8 cellular contexts compared by ENCODE assay signal in genomic region chr9:129320575-129321311, GRCh38.
DNase-seq lines count a peak whose midpoint lies in the region; ATAC-seq and FAIRE-seq lines count a peak whose summit lies in the region.

No MANE protein-coding gene starts in this region.

- H3K4me3 ChIP-seq in CD8-positive, alpha-beta memory T cell (ENCODE audit: low read length): peak overlapping the region; percentile 53

- peak overlapping the region; percentile 11 for H3K27ac ChIP-seq in CD8-positive, alpha-beta memory T cell (ENCODE audit: low read depth, low read length)

- POLR2A ChIA-PET in CD8-positive, alpha-beta memory T cell (lab: Charles Lee): interaction anchor here (0.5 to 1.4 kb wide), 7 partner anchors 63 to 264 kb away, joined by 3 to 9 read pairs (median 3); partner anchors contain the start of gene IER5L

- H3K9me3 Mint-ChIP-seq in CD8-positive, alpha-beta memory T cell: no peaks in the 10 kb centered on the region
- no peaks in the 10 kb centered on the region for H3K9me3 Mint-ChIP-seq in activated CD8-positive, alpha-beta memory T cell treated with anti-CD3 and anti-CD28 coated beads, Interleukin-2, amount 10 ng/mL, durations not matched to agents 7 days and 5 days (ENCODE audit: low read depth)

- H3K9me3 ChIP-seq in CD8-positive, alpha-beta memory T cell (ENCODE audit: low read length): no peaks in the 10 kb centered on the region

- H3K4me1 Mint-ChIP-seq in CD8-positive, alpha-beta memory T cell: peaks cover 9 to 16% (median 11%) of the 10 kb centered on the region in 3 donors
- H3K4me1 Mint-ChIP-seq in activated CD8-positive, alpha-beta memory T cell treated with anti-CD3 and anti-CD28 coated beads, Interleukin-2, amount 10 ng/mL, durations not matched to agents 7 days and 5 days: peaks cover 9% of the 10 kb centered on the region

- CTCF ChIA-PET in CD8-positive, alpha-beta memory T cell (lab: Charles Lee): interaction anchor here (0.8 to 3.8 kb wide), 18 partner anchors 8 to 322 kb away, joined by 3 to 16 read pairs (median 4); partner anchors contain the start of gene IER5L
- CTCF ChIA-PET in activated CD8-positive, alpha-beta memory T cell treated with anti-CD3 and anti-CD28 coated beads, Interleukin-2, amount 10 ng/mL, durations not matched to agents 7 days and 5 days (lab: Charles Lee): interaction anchor here (0.5 to 3.2 kb wide), 16 partner anchors 9 to 290 kb away, joined by 3 to 22 read pairs (median 4); partner anchors contain the start of gene IER5L

- H3K27me3 Mint-ChIP-seq in CD8-positive, alpha-beta memory T cell: peaks cover 0 to 3% of the 10 kb centered on the region in 2 donors
- peaks cover 8% of the 10 kb centered on the region for H3K27me3 Mint-ChIP-seq in activated CD8-positive, alpha-beta memory T cell treated with anti-CD3 and anti-CD28 coated beads, Interleukin-2, amount 10 ng/mL, durations not matched to agents 7 days and 5 days

- peak; percentile 91 for FAIRE-seq in endometrium (lab: Jason Lieb, UNC)
- FAIRE-seq in RCC 7860 (lab: Jason Lieb, UNC): no peak

- H3K4me1 ChIP-seq in CD8-positive, alpha-beta memory T cell (ENCODE audit: insufficient read depth, low read length): peaks cover 17% of the 10 kb centered on the region

- ATAC-seq in activated CD8-positive, alpha-beta memory T cell treated with anti-CD3 and anti-CD28 coated beads, Interleukin-2, amount 10 ng/mL, durations not matched to agents 7 days and 5 days: peak; percentile 84

- H3K36me3 Mint-ChIP-seq in CD8-positive, alpha-beta memory T cell: no peaks in the 10 kb centered on the region
- H3K36me3 Mint-ChIP-seq in activated CD8-positive, alpha-beta memory T cell treated with anti-CD3 and anti-CD28 coated beads, Interleukin-2, amount 10 ng/mL, durations not matched to agents 7 days and 5 days: no peaks in the 10 kb centered on the region

- H3K36me3 ChIP-seq in CD8-positive, alpha-beta memory T cell (ENCODE audit: insufficient read depth, low read length): no peaks in the 10 kb centered on the region

- H3K27ac Mint-ChIP-seq in CD8-positive, alpha-beta memory T cell: peak overlapping the region in 6 of 8 donors; percentile 56 to 93 (median 90)
- H3K27ac Mint-ChIP-seq in activated CD8-positive, alpha-beta memory T cell treated with anti-CD3 and anti-CD28 coated beads, Interleukin-2, amount 10 ng/mL, durations not matched to agents 7 days and 5 days: no peak overlapping the region

- peak overlapping the region; percentile 30 to 84 (median 82) for H3K4me3 Mint-ChIP-seq in CD8-positive, alpha-beta memory T cell
- H3K4me3 Mint-ChIP-seq in activated CD8-positive, alpha-beta memory T cell treated with anti-CD3 and anti-CD28 coated beads, Interleukin-2, amount 10 ng/mL, durations not matched to agents 7 days and 5 days: peak overlapping the region; percentile 51

- H3K27me3 ChIP-seq in CD8-positive, alpha-beta memory T cell (ENCODE audit: insufficient read depth, low read length, poor library complexity, severe bottlenecking): no peaks in the 10 kb centered on the region

- DNase-seq in CD8-positive, alpha-beta memory T cell: peak; percentile 8 to 76 (median 57)
- DNase-seq in HCEC 1CT (peak; percentile 83), NCI-H460 (ENCODE audit: extremely low read depth, low read depth) (peak; percentile 64), lung microvascular endothelial cell (ENCODE audit: low read depth in 2 of 2) (peak; percentile 73 to 78), RCC 7860 (ENCODE audit: low spot score) (no peak)
- DNase-seq in activated CD8-positive, alpha-beta memory T cell treated with anti-CD3 and anti-CD28 coated beads, Interleukin-2, amount 10 ng/mL, durations not matched to agents 7 days and 5 days: peak; percentile 60
- DNase-seq in stimulated activated CD8-positive, alpha-beta memory T cell treated with anti-CD3 and anti-CD28 coated beads, Interleukin-4, amount 100 ng/mL, for 48 hours: peak; percentile 50
